Comparison of ENCODE assay signal across 25 cellular contexts in the genomic region with DNA sequence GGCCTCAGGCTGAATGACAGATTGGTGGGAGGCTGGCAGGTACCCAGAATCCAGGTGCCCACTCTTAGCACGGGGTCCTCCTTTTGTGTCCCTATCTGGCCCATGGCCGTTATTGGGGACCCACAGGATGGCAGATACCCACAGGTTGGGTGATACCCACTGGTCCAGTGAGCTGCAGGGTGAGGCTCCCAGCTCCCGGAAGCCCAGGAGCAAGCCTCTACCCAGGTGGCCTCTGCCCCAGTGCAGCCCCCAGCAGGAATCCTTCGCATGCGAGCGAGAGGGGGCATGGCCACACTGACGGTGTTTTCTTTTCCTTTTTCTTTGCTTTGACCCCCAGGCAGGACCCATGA.
DNase-seq lines count a peak whose midpoint lies in the region; ATAC-seq, FAIRE-seq and TF ChIP-seq lines count a peak whose summit lies in the region.
"Had no signal": no experiment of that assay in that cellular context is flagged by ENCODE, and none has a peak within 500 bp of the region (broad histone marks: within the 10 kb centered on the region; RNA-seq: fewer than 3 reads in every experiment).

No MANE protein-coding gene starts in this region.

- H2BK12ac ChIP-seq in H1 (ENCODE audit: low read depth, low read length) = no peak overlapping the region

- CTCF ChIA-PET in H1 (lab: Charles Lee; ENCODE audit: partially characterized antibody) = no interaction called here

- H3K4ac ChIP-seq in H1 (replicated peaks; ENCODE audit: insufficient read length, low read depth, low read length) = no peak overlapping the region

- H3K18ac ChIP-seq in H1 (ENCODE audit: extremely low read depth, low read length) = no peak overlapping the region

- H2BK15ac ChIP-seq in H1 (ENCODE audit: low read length) = no peak overlapping the region

- TF ChIP-seq POLR2A in H1 (IDR thresholded peaks at IDR 0.05; ENCODE audit: control extremely low read depth in 1 of 2, low read depth in 2 of 2, low read length in 2 of 2) (no peak), transverse colon (IDR thresholded peaks at IDR 0.05) (no peak)

- H3K4me1 ChIP-seq in GM23338 (ENCODE audit: insufficient read depth) (peaks cover 3% of the 10 kb centered on the region), H1 (replicated peaks in 1 of 4; ENCODE audit: control insufficient read depth in 3 of 4, insufficient read depth in 4 of 4, low read length in 3 of 4) (peaks cover 0 to 7% (median 6%) of the 10 kb centered on the region in 4 experiments; a peak in 4 of 7 replicates), transverse colon (no peaks in the 10 kb centered on the region), mucosa of descending colon (ENCODE audit: low read depth) (no peaks in the 10 kb centered on the region)
- H3K4me1 ChIP-seq: Peyer's patch had no signal

- no peaks in the 10 kb centered on the region for H3K9me2 ChIP-seq in GM23338 (ENCODE audit: insufficient read depth)

- no peak for ATAC-seq in GM23338
- ATAC-seq in HG03108 (IDR thresholded peaks at IDR 0.05; ENCODE audit: unreplicated experiment) = no peak
- ATAC-seq in mucosa of descending colon = no peak
- ATAC-seq in HG02588 (IDR thresholded peaks at IDR 0.05; ENCODE audit: unreplicated experiment) = no peak

- no peak overlapping the region for H3K9ac ChIP-seq in H1 (replicated peaks in 1 of 4; ENCODE audit: extremely low read depth in 1 of 4, low read depth in 3 of 4, low read length in 3 of 4)
- H3K9ac ChIP-seq: BLaER1 treated with 17β-estradiol and CSF1 and Interleukin-3, amounts not matched to agents 10 nM and 100 nM had no signal

- H3K9me3 Mint-ChIP-seq in GM23338 (no peaks in the 10 kb centered on the region), nephron progenitor cell (peaks cover under 1% of the 10 kb centered on the region)
- H3K9me3 Mint-ChIP-seq: CD4-positive, alpha-beta T cell; H9 had no signal

- H3K27ac Mint-ChIP-seq in GM23338 (no peak overlapping the region), nephron progenitor cell (peak overlapping the region; percentile 77)
- H3K27ac Mint-ChIP-seq: CD4-positive, alpha-beta T cell; HFFc6 had no signal

- H3K36me3 ChIP-seq in GM23338 (ENCODE audit: insufficient read depth) (no peaks in the 10 kb centered on the region), H1 (ENCODE audit: control insufficient read depth in 2 of 4, insufficient read depth in 4 of 4, low read length in 3 of 4) (peaks cover 6 to 26% (median 9%) of the 10 kb centered on the region in 4 experiments; a peak in 5 of 8 replicates), transverse colon (no peaks in the 10 kb centered on the region), mucosa of descending colon (ENCODE audit: low read depth) (no peaks in the 10 kb centered on the region)
- H3K36me3 ChIP-seq: BLaER1 treated with 17β-estradiol and CSF1 and Interleukin-3, amounts not matched to agents 10 nM and 100 nM; Peyer's patch had no signal

- H3K27ac ChIP-seq in GM23338 (ENCODE audit: low read depth) (0 out of 2 replicates have a peak overlapping the region, but pooled peaks have one; percentile 19), H1 (ENCODE audit: low read depth, low read length) (peak overlapping the region; percentile 51; the same call in 1 of the 2 replicates), transverse colon (no peak overlapping the region)
- H3K27ac ChIP-seq: BLaER1 treated with 17β-estradiol and CSF1 and Interleukin-3, amounts not matched to agents 10 nM and 100 nM; HL-60; Peyer's patch had no signal

- intact Hi-C loops in transverse colon (cut with DNase I; ENCODE audit: low total_unique reads) (no loop called here), mucosa of descending colon (cut with DNase I, micrococcal nuclease) (no loop called here)

- no peak for DNase-seq in GM23338 (ENCODE audit: low spot score)
- no peak for DNase-seq in H1 (ENCODE audit: low read depth in 1 of 2, low spot score in 2 of 2)
- no peak for DNase-seq in nephron progenitor cell
- DNase-seq in transverse colon = peak; percentile 1
- DNase-seq in mucosa of descending colon = no peak
- DNase-seq: H9, HFFc6, NCI-H1048, NCI-H1417, NCI-H1694 treated with DMSO at 0.1 percent for 48 hours, NCI-H2081, NCI-H2171, NCI-H226, NCI-H510A, NCI-H69, SHP77 treated with DMSO at 0.1 percent for 48 hours had no signal

- no peak overlapping the region for H3K23ac ChIP-seq in H1 (ENCODE audit: insufficient read length)

- no peak for TF ChIP-seq RAD21 in H1 (IDR thresholded peaks at IDR 0.05 in 1 of 2, conservative IDR thresholded peaks at IDR 0.05 in 1 of 2; ENCODE audit: low read depth in 2 of 2, low read length in 2 of 2)

- 92% methylated on average over 7 of the region's 7 CpGs; no CpG with 5 or more reads in 1 of the 2 experiments for WGBS in H1 (ENCODE audit: extremely low coverage in 1 of 2, insufficient coverage in 1 of 2, insufficient read length in 1 of 2, insufficient replicate concordance in 2 of 2, low coverage in 1 of 2, low lambda C conversion rate in 2 of 2, missing lambda C conversion rate in 1 of 2), 2 experiments
- 33 to 72% methylated on average over 1 to 7 of the region's 7 CpGs for WGBS in transverse colon (ENCODE audit: low coverage in 1 of 2), 2 donors

- H2BK20ac ChIP-seq in H1 (ENCODE audit: low read length) = no peak overlapping the region

- no peak overlapping the region for H2BK120ac ChIP-seq in H1 (replicated peaks; ENCODE audit: low read depth, low read length)

- H3K9me3 ChIP-seq in H1 (ENCODE audit: insufficient read depth in 2 of 2, low read depth in 1 of 2, low read length in 1 of 2) (no peaks in the 10 kb centered on the region), transverse colon (no peaks in the 10 kb centered on the region), mucosa of descending colon (no peaks in the 10 kb centered on the region)
- H3K9me3 ChIP-seq: BLaER1 treated with 17β-estradiol and CSF1 and Interleukin-3, amounts not matched to agents 10 nM and 100 nM; Peyer's patch had no signal

- H3K4me2 ChIP-seq in GM23338 (no peak overlapping the region), H1 (ENCODE audit: insufficient read depth in 1 of 2, low read depth in 2 of 2, low read length in 2 of 2) (no peak overlapping the region)
- H3K4me2 ChIP-seq: BLaER1 treated with 17β-estradiol and CSF1 and Interleukin-3, amounts not matched to agents 10 nM and 100 nM had no signal

- TF ChIP-seq EP300 in H1 (IDR thresholded peaks at IDR 0.05; ENCODE audit: borderline replicate concordance in 1 of 2, low read depth in 2 of 2, low read length in 2 of 2) (no peak), transverse colon (IDR thresholded peaks at IDR 0.05; ENCODE audit: low read depth) (no peak)

- H4K20me1 ChIP-seq in GM23338 (replicated peaks; ENCODE audit: insufficient read depth) (peaks cover 4% of the 10 kb centered on the region), H1 (replicated peaks in 1 of 2; ENCODE audit: control insufficient read depth in 1 of 2, insufficient read depth in 2 of 2, low read length in 2 of 2) (peaks cover 0 to 10% of the 10 kb centered on the region in 2 experiments)

- no peak overlapping the region for H4K8ac ChIP-seq in H1 (ENCODE audit: extremely low read depth, insufficient read depth, low read length)

- no peak overlapping the region for H2AK5ac ChIP-seq in H1 (ENCODE audit: low read depth, low read length)

- no peak overlapping the region for H2AFZ ChIP-seq in GM23338
- no peak overlapping the region for H2AFZ ChIP-seq in H1 (ENCODE audit: low read length)

- H3K4me3 ChIP-seq in GM23338 (no peak overlapping the region), H1 (ENCODE audit: extremely low read depth in 1 of 4, insufficient read depth in 2 of 4, low read depth in 3 of 4, low read length in 4 of 4) (no peak overlapping the region), transverse colon (no peak overlapping the region), mucosa of descending colon (no peak overlapping the region)
- H3K4me3 ChIP-seq: BLaER1 treated with 17β-estradiol and CSF1 and Interleukin-3, amounts not matched to agents 10 nM and 100 nM; Peyer's patch had no signal

- H3F3A ChIP-seq in GM23338 (replicated peaks; ENCODE audit: low read depth) = peaks cover 6% of the 10 kb centered on the region; the same call in 1 of the 2 replicates

- TF ChIP-seq CTCF in GM23338 (conservative IDR thresholded peaks at IDR 0.05; ENCODE audit: low read depth in 2 of 2) = no peak
- TF ChIP-seq CTCF in H1 (IDR thresholded peaks at IDR 0.05; ENCODE audit: control extremely low read depth in 1 of 3, insufficient read depth in 1 of 3, low read depth in 1 of 3, low read length in 3 of 3) = no peak
- no peak for TF ChIP-seq CTCF in nephron progenitor cell (IDR thresholded peaks at IDR 0.05)
- no peak for TF ChIP-seq CTCF in transverse colon (IDR thresholded peaks at IDR 0.05)
- no peak for TF ChIP-seq CTCF in mucosa of descending colon (IDR thresholded peaks at IDR 0.05)

- H4K91ac ChIP-seq in H1 (replicated peaks; ENCODE audit: insufficient read length, low read length) = no peak overlapping the region

- POLR2A ChIA-PET in H1 (lab: Charles Lee; ENCODE audit: partially characterized antibody) = no interaction called here

- H3K27me3 Mint-ChIP-seq in GM23338 (ENCODE audit: insufficient read depth, low read depth, poor library complexity) = peaks cover 12% of the 10 kb centered on the region
- H3K27me3 Mint-ChIP-seq in nephron progenitor cell (ENCODE audit: low read depth, poor library complexity) = peaks cover 6% of the 10 kb centered on the region
- H3K27me3 Mint-ChIP-seq: CD4-positive, alpha-beta T cell had no signal

- H3K23me2 ChIP-seq in H1 (ENCODE audit: low read depth, low read length) = no peaks in the 10 kb centered on the region

- H3K14ac ChIP-seq in H1 (ENCODE audit: insufficient read length) = no peak overlapping the region

- H2BK5ac ChIP-seq in H1 (ENCODE audit: low read depth, low read length) = no peak overlapping the region

- H3K36me3 Mint-ChIP-seq in GM23338 (ENCODE audit: low read depth) (peaks cover 27% of the 10 kb centered on the region), nephron progenitor cell (ENCODE audit: low read depth) (peaks cover 39% of the 10 kb centered on the region)

- H3K27me3 ChIP-seq in GM23338 (ENCODE audit: insufficient read depth) (no peaks in the 10 kb centered on the region), H1 (replicated peaks in 1 of 4; ENCODE audit: control insufficient read depth in 3 of 4, extremely low read depth in 1 of 4, insufficient read depth in 3 of 4, low read length in 3 of 4) (no peaks in the 10 kb centered on the region), transverse colon (no peaks in the 10 kb centered on the region)
- H3K27me3 ChIP-seq: BLaER1 treated with 17β-estradiol and CSF1 and Interleukin-3, amounts not matched to agents 10 nM and 100 nM; Peyer's patch had no signal

- in situ Hi-C loops in transverse colon (cut with MboI; ENCODE audit: low pct_ligation_motif_present in 1 of 4, low pct_unique_long_range_greater_than_20kb in 1 of 4, low sequenced_read_pairs in 3 of 4) = no loop called here

- no peak overlapping the region for H3K56ac ChIP-seq in H1 (replicated peaks; ENCODE audit: insufficient read length, low read depth, low read length)

- H3K4me3 Mint-ChIP-seq in GM23338 (no peak overlapping the region), nephron progenitor cell (no peak overlapping the region)
- H3K4me3 Mint-ChIP-seq: CD4-positive, alpha-beta T cell; H9; HFFc6 had no signal

- H3K79me1 ChIP-seq in H1 (ENCODE audit: low read depth, low read length) = no peaks in the 10 kb centered on the region; the same call in 1 of the 2 replicates

- H4K5ac ChIP-seq in H1 (ENCODE audit: insufficient read length, low read depth, low read length) = no peak overlapping the region

- H3K4me1 Mint-ChIP-seq in GM23338 = peaks cover 10% of the 10 kb centered on the region; the same call in 2 of the 3 replicates
- peaks cover 7% of the 10 kb centered on the region for H3K4me1 Mint-ChIP-seq in nephron progenitor cell

- H3K79me2 ChIP-seq in GM23338 (replicated peaks; ENCODE audit: insufficient read depth) = no peaks in the 10 kb centered on the region
- H3K79me2 ChIP-seq in H1 (ENCODE audit: control insufficient read depth in 1 of 2, insufficient read depth in 2 of 2, low read length in 2 of 2) = no peaks in the 10 kb centered on the region

- FAIRE-seq in H1 (lab: Jason Lieb, UNC) = no peak
- FAIRE-seq: A204.1, D721Med, GM18507 had no signal

Comparison
In these comparisons a context has a peak if more than half of its experiments do, and no peak if none do; other contexts are left out.
1. H3K27ac ChIP-seq: peak in GM23338 (single experiment) and H1 (single experiment); none in transverse colon (0 of 4).